ENCODE assay signal across 8 cellular contexts in genomic region chr10:12264204-12264908, GRCh38.
DNase-seq lines count a peak whose midpoint lies in the region; ATAC-seq and TF ChIP-seq lines count a peak whose summit lies in the region.

No MANE protein-coding gene starts in this region.

- intact Hi-C loops in left ventricle myocardium inferior (cut with micrococcal nuclease) (loop anchor here (5.0 to 10.0 kb wide), 2 partner anchors 390 to 448 kb away; no protein-coding TSS in a partner anchor), psoas muscle (cut with DNase I) (loop anchor here (2.0 to 10.0 kb wide), 3 partner anchors 443 to 830 kb away; no protein-coding TSS in a partner anchor), uterus (cut with DNase I; ENCODE audit: low total_unique reads) (loop anchor here (10.0 kb wide), 1 partner anchor 390 kb away; no protein-coding TSS in a partner anchor)

- H3K9me3 ChIP-seq in left ventricle myocardium inferior (replicated peaks) (no peaks in the 10 kb centered on the region), psoas muscle (no peaks in the 10 kb centered on the region), uterus (no peaks in the 10 kb centered on the region)

- TF ChIP-seq CTCF in GM12864 (IDR thresholded peaks at IDR 0.05; ENCODE audit: low read depth, low read length, missing control alignments) (peak; percentile 72), left ventricle myocardium inferior (IDR thresholded peaks at IDR 0.05; ENCODE audit: borderline replicate concordance) (peak; percentile 91), psoas muscle (IDR thresholded peaks at IDR 0.05) (peak; percentile 64), uterus (IDR thresholded peaks at IDR 0.05) (peak; percentile 88 to 94 (median 89))

- no peaks in the 10 kb centered on the region for H3K36me3 ChIP-seq in left ventricle myocardium inferior
- H3K36me3 ChIP-seq in psoas muscle (ENCODE audit: insufficient read depth in 1 of 2, low read depth in 1 of 2): no peaks in the 10 kb centered on the region
- no peaks in the 10 kb centered on the region for H3K36me3 ChIP-seq in uterus

- DNase-seq in GM12864 (ENCODE audit: low read depth) (peak; percentile 93), NAMALWA (ENCODE audit: low spot score) (peak; percentile 100), SW480 (ENCODE audit: low spot score) (peak; percentile 51), left ventricle myocardium inferior (peak; percentile 77), psoas muscle (peak; percentile 75 to 84), uterus (peak; percentile 50 to 73)

- H3K27me3 ChIP-seq in left ventricle myocardium inferior (ENCODE audit: low read depth) (no peaks in the 10 kb centered on the region), psoas muscle (ENCODE audit: insufficient read depth in 3 of 3, low read length in 2 of 3) (no peaks in the 10 kb centered on the region), uterus (no peaks in the 10 kb centered on the region)

- peaks cover 14% of the 10 kb centered on the region for H3K4me1 ChIP-seq in left ventricle myocardium inferior
- no peaks in the 10 kb centered on the region for H3K4me1 ChIP-seq in psoas muscle
- H3K4me1 ChIP-seq in uterus: no peaks in the 10 kb centered on the region

- H3K4me3 ChIP-seq in GM12864 (ENCODE audit: low read depth, low read length): peak overlapping the region; percentile 47
- H3K4me3 ChIP-seq in left ventricle myocardium inferior: peak overlapping the region; percentile 58
- H3K4me3 ChIP-seq in psoas muscle: peak overlapping the region; percentile 58
- peak overlapping the region; percentile 20 to 31 for H3K4me3 ChIP-seq in uterus

- peak overlapping the region; percentile 26 for H3K27ac ChIP-seq in adipose tissue (ENCODE audit: low read depth, low read length)
- H3K27ac ChIP-seq in left ventricle myocardium inferior (replicated peaks): peak overlapping the region; percentile 69
- H3K27ac ChIP-seq in psoas muscle: no peak overlapping the region
- H3K27ac ChIP-seq in uterus: peak overlapping the region in 1 of 2 donors; percentile 39

- no peak for TF ChIP-seq POLR2A in uterus (IDR thresholded peaks at IDR 0.05)

- WGBS in adipose tissue, 3 donors: 24 to 26% (median 24%) methylated on average over 30 of the region's 30 CpGs
- 24 to 28% (median 25%) methylated on average over 30 of the region's 30 CpGs for WGBS in psoas muscle, 3 donors

- ATAC-seq in HG02571 (IDR thresholded peaks at IDR 0.05; ENCODE audit: unreplicated experiment) (peak; percentile 83), psoas muscle (peak; percentile 64 to 96 (median 82))
